In the genomic region with DNA sequence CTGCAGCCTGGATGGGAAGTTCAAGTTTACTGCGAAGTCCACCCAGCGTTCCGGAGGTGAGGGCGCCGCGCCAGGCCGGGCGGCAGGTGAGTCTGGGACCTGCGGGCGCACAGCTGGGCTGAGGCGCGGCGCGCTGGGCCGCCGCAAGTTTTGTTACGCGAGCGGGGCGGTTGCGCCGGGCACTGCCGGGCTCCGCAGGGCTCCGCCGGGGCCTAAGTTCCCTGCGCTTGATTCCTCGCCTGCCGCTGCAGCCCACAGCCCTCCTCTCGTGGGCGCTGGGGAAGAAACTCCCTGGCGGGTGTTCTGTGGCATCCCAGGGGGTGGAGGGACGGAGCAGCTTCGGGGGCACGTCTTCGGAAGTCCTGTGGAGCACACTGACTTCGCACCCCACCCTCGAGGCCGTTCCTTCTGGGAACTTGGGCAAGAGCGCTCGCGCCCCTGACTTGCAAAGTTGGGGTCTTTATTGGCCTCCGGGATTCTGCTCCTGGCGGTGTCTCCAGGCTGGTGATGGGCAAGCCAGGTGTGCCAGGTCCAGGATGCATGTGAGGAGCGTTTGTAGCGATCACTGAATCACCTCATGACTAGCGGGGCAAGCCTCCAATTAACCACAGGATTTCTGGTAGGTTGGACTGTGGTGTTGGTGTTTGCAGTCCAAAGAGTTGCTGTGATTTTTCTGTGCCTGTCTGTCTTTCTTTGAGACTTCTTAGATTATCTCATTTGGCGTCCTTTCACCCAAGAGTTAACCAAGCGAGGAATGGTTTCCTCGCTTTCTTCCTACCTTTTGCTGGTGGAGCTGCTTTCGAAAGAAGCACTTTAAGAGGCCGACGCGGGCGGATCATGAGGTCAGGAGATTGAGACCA, we compare ENCODE assay signal across 8 cellular contexts. TPM values are rescaled to one million over a fixed set of nuclear protein-coding genes. Genes with fewer than 3 reads are reported as not detected.
DNase-seq lines count a peak whose midpoint lies in the region; ATAC-seq lines count a peak whose summit lies in the region.
"Not testable (repeated sequence)": the region's sequence is repeated elsewhere in the genome, so short reads cannot be mapped to it uniquely, and the experiment has no call there.

No MANE protein-coding gene starts in this region.

- H3K36me3 Mint-ChIP-seq in activated naive CD4-positive, alpha-beta T cell treated with anti-CD3 and anti-CD28 coated beads, Interleukin-2, amount 50 U/mL, for 72 hours; naive B cell: not testable (repeated sequence)

- H3K27ac ChIP-seq in stomach smooth muscle (ENCODE audit: low read length), result peak overlapping the region; percentile 55

- H3K27me3 Mint-ChIP-seq in naive B cell, result not testable (repeated sequence)

- H3K36me3 ChIP-seq in stomach smooth muscle (ENCODE audit: control insufficient read depth in 2 of 2, insufficient read depth in 2 of 2, low read length in 2 of 2), result not testable (repeated sequence)

- peak overlapping the region; percentile 29 to 55 for H3K9ac ChIP-seq in stomach smooth muscle (ENCODE audit: low read length in 2 of 2)

- not testable (repeated sequence) for H3K9me3 ChIP-seq in stomach smooth muscle (ENCODE audit: control insufficient read depth in 2 of 2, low read length in 2 of 2)

- peak overlapping the region; percentile 51 to 74 for H3K4me3 ChIP-seq in stomach smooth muscle (ENCODE audit: low read length in 2 of 2)

- H3K4me1 ChIP-seq in stomach smooth muscle (ENCODE audit: control insufficient read depth, insufficient read depth, low read length), result not testable (repeated sequence)

- not testable (repeated sequence) for H3K27me3 ChIP-seq in stomach smooth muscle (ENCODE audit: control insufficient read depth in 1 of 2, insufficient read depth in 2 of 2, low read length in 2 of 2)

- not testable (repeated sequence) for H3K9me3 Mint-ChIP-seq in activated naive CD4-positive, alpha-beta T cell treated with anti-CD3 and anti-CD28 coated beads, Interleukin-2, amount 50 U/mL, for 72 hours; naive B cell

- peaks cover 8 to 29% (median 9%) of the 10 kb centered on the region in 3 donors for H3K4me1 Mint-ChIP-seq in naive B cell

- DNase-seq in DMS79 treated with DMSO at 0.1 percent for 48 hours (lab: John Stamatoyannopoulos, UW), result peak; percentile 24
- peak; percentile 49 for DNase-seq in HT-29 (ENCODE audit: low spot score)
- peak; percentile 5 for DNase-seq in SK-N-DZ (ENCODE audit: low spot score)
- DNase-seq in activated naive CD4-positive, alpha-beta T cell treated with anti-CD3 and anti-CD28 coated beads, Interleukin-2, amount 50 U/mL, for 72 hours (ENCODE audit: low spot score in 2 of 2), result peak; percentile 21 to 62
- peak; percentile 19 for DNase-seq in germinal center (ENCODE audit: low spot score)
- DNase-seq in naive B cell, result not testable (repeated sequence)

- H3K4me3 Mint-ChIP-seq in naive B cell, result peak overlapping the region; percentile 86 to 99 (median 97)

- peak overlapping the region; percentile 22 to 86 for H3K27ac Mint-ChIP-seq in activated naive CD4-positive, alpha-beta T cell treated with anti-CD3 and anti-CD28 coated beads, Interleukin-2, amount 50 U/mL, for 72 hours
- H3K27ac Mint-ChIP-seq in naive B cell, result peak overlapping the region; percentile 77 to 97 (median 88)

- ATAC-seq in GM21737 (IDR thresholded peaks at IDR 0.05; ENCODE audit: unreplicated experiment), result peak; percentile 26
- peak; percentile 39 to 56 for ATAC-seq in activated naive CD4-positive, alpha-beta T cell treated with anti-CD3 and anti-CD28 coated beads, Interleukin-2, amount 50 U/mL, for 72 hours
- peak; percentile 12 to 22 for ATAC-seq in naive B cell (ENCODE audit: low read depth in 2 of 2)

RNA-seq across cellular contexts. Expression of gene NBPF12, which starts 1.0 kb away (rescaled TPM):
- 2.0 and 2.4 TPM in 2 replicates for total RNA-seq in HT-29 (2014; rRNA removed; shearing (Covaris generic))
- polyA plus RNA-seq in SK-N-DZ (2014; cell fraction: cytosol; rRNA removed), result 6.6 and 9.5 TPM in 2 replicates
- 28.9 and 39.7 TPM in 2 replicates for polyA plus RNA-seq in SK-N-DZ (2014; cell fraction: nucleus; rRNA removed)
- total RNA-seq in activated naive CD4-positive, alpha-beta T cell treated with anti-CD3 and anti-CD28 coated beads, Interleukin-2, amount 50 U/mL, for 72 hours, result 10 to 100 TPM; 10.3 to 10.5 TPM
- polyA plus RNA-seq in naive B cell (ENCODE audit: low read depth in 6 of 6), result 10 to 100 TPM in 1 of 6 donors, 1 to 10 TPM in 5; 2.3 to 10.6 (median 4.3) TPM
